ENCODE assay signal across 8 cellular contexts in the genomic region with DNA sequence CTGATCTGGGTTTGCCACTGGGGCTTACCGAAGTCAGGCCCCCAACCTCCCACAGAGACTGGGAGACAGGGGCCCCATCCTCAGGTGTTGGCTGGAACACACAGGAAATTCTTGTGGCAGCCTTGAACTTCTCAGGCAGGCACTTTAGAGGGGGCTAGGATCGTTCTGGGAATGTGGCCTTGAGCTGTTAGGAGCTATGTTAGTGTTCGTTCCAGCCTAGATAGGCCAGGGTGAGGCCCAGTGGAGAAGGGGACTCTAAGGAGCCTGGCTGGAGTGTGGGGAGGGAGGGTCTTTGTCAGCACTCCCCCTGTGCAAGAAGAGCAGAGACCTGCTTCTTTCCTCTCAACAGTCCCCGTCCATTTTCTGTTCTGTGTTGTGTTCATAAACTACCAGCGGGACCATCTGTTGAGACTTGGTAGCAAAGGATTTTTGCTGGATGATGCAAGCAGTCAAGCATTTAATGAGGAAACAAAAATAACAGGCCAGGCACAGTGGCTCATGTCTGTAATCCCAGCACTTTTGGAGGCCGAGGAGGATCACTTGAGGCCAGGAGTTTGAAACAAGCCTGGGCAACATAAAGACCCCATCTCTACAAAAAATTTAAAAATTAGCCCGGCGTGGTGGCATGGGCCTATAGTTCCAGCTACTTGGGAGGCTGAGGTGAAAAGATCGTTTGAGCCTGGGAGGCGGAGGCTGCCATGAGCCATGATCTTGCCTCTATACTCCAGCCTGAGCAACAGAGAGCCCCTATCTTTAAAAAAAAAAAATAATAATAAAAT. TPM values are rescaled to one million over a fixed set of nuclear protein-coding genes. Genes with fewer than 3 reads are reported as not detected.
DNase-seq lines count a peak whose midpoint lies in the region; ATAC-seq, FAIRE-seq and TF ChIP-seq lines count a peak whose summit lies in the region.

No MANE protein-coding gene starts in this region.

- POLR2A ChIA-PET in GM12878 (lab: Charles Lee) = interaction anchor here (1.0 to 1.3 kb wide), 2 partner anchors 87 to 174 kb away, joined by 4 to 5 read pairs; partner anchors contain the start of gene TRMT2A

- no peak overlapping the region for H2AFZ ChIP-seq in GM12878 (ENCODE audit: control insufficient read depth, low read depth, low read length)

- ATAC-seq in GM12878 = peak; percentile 5; the same call in 2 of the 3 replicates
- ATAC-seq in stimulated activated memory B cell treated with anti-CD40 and anti-IgM and Interleukin-4, amounts not matched to agents 10 μg/mL and 1 μg/mL and 100 μg/mL, for 72 hours = no peak
- ATAC-seq in HG02884 (IDR thresholded peaks at IDR 0.05; ENCODE audit: unreplicated experiment) = no peak
- no peak for ATAC-seq in HG02970 (IDR thresholded peaks at IDR 0.05; ENCODE audit: low FRiP score, unreplicated experiment)
- no peak for ATAC-seq in HG03439 (IDR thresholded peaks at IDR 0.05; ENCODE audit: unreplicated experiment)

- intact Hi-C loops in GM12878 (cut with micrococcal nuclease; ENCODE audit: unreplicated experiment) = loop anchor here (5.0 kb wide), 1 partner anchor 86 kb away; no protein-coding TSS in a partner anchor

- peak overlapping the region; percentile 91 for H3K27ac ChIP-seq in GM12878 (ENCODE audit: control insufficient read depth, insufficient read depth)

- in situ Hi-C loops in GM12878 (cut with MboI) = no loop called here

- H3K4me2 ChIP-seq in GM12878 (ENCODE audit: control insufficient read depth, insufficient read depth) = peak overlapping the region; percentile 97

- CTCF ChIA-PET in GM12878 (lab: Yijun Ruan, JAX) = interaction anchor here (0.5 to 2.0 kb wide), 6 partner anchors 13 to 212 kb away, joined by 3 to 6 read pairs (median 3); no protein-coding TSS in a partner anchor

- RAD21 ChIA-PET in GM12878 (lab: Charles Lee; ENCODE audit: unreplicated experiment) = interaction anchor here (1.2 to 2.2 kb wide), 4 partner anchors 26 to 213 kb away, joined by 3 to 7 read pairs (median 4); no protein-coding TSS in a partner anchor

- H3K9me3 Mint-ChIP-seq in stimulated activated memory B cell treated with anti-CD40 and anti-IgM and Interleukin-4, amounts not matched to agents 10 μg/mL and 1 μg/mL and 100 μg/mL, for 72 hours = no peaks in the 10 kb centered on the region

- DNase-seq in GM03348 (ENCODE audit: low spot score) (peak; percentile 82), NCI-H1694 treated with DMSO at 0.1 percent for 48 hours (lab: John Stamatoyannopoulos, UW) (peak; percentile 74), GM12878 (ENCODE audit: low read depth, low spot score) (no peak), iris pigment epithelial cell (ENCODE audit: low read depth) (peak; percentile 94)

- no peaks in the 10 kb centered on the region for H4K20me1 ChIP-seq in GM12878 (ENCODE audit: control insufficient read depth, insufficient read depth)

- no peak for TF ChIP-seq CTCF in GM12878 (IDR thresholded peaks at IDR 0.05 in 2 of 3, conservative IDR thresholded peaks at IDR 0.05 in 1 of 3; ENCODE audit: control insufficient read depth in 2 of 3, extremely low read depth in 1 of 3, insufficient read depth in 1 of 3, low read depth in 3 of 3, low read length in 3 of 3)

- H3K4me3 Mint-ChIP-seq in stimulated activated memory B cell treated with anti-CD40 and anti-IgM and Interleukin-4, amounts not matched to agents 10 μg/mL and 1 μg/mL and 100 μg/mL, for 72 hours = peak overlapping the region; percentile 89

- no peak for TF ChIP-seq RAD21 in GM12878 (IDR thresholded peaks at IDR 0.05; ENCODE audit: insufficient read depth, low read depth, low read length)

- FAIRE-seq in GM12878 (lab: Jason Lieb, UNC) = peak; percentile 44

- no peaks in the 10 kb centered on the region for H3K9me3 ChIP-seq in GM12878 (replicated peaks; ENCODE audit: control insufficient read depth, insufficient read depth, low read length)

- peaks cover 9% of the 10 kb centered on the region for H3K36me3 Mint-ChIP-seq in stimulated activated memory B cell treated with anti-CD40 and anti-IgM and Interleukin-4, amounts not matched to agents 10 μg/mL and 1 μg/mL and 100 μg/mL, for 72 hours

- TF ChIP-seq POLR2A in GM12878 (IDR thresholded peaks at IDR 0.05; ENCODE audit: low read depth, low read length) = no peak

- peak overlapping the region; percentile 98 for H3K27ac Mint-ChIP-seq in stimulated activated memory B cell treated with anti-CD40 and anti-IgM and Interleukin-4, amounts not matched to agents 10 μg/mL and 1 μg/mL and 100 μg/mL, for 72 hours

- BruUV-seq in GM12878 (replicated peaks; lab: Mats Ljungman, UMichigan) = TSS peak; percentile 67

- no peaks in the 10 kb centered on the region for H3K27me3 ChIP-seq in GM12878 (replicated peaks in 1 of 2; ENCODE audit: control insufficient read depth in 2 of 2, insufficient read depth in 2 of 2, low read length in 1 of 2)

- WGBS in GM12878 (ENCODE audit: insufficient coverage, insufficient replicate concordance, low lambda C conversion rate, missing lambda C conversion rate) = 41% methylated on average over 10 of the region's 10 CpGs

- H3K36me3 ChIP-seq in GM12878 (ENCODE audit: control insufficient read depth in 2 of 2, insufficient read depth in 2 of 2, low read length in 1 of 2) = no peaks in the 10 kb centered on the region; a peak in 1 of 4 replicates

- H3K4me1 Mint-ChIP-seq in stimulated activated memory B cell treated with anti-CD40 and anti-IgM and Interleukin-4, amounts not matched to agents 10 μg/mL and 1 μg/mL and 100 μg/mL, for 72 hours = peaks cover 52% of the 10 kb centered on the region

- H3K4me1 ChIP-seq in GM12878 (ENCODE audit: control insufficient read depth, insufficient read depth, low read length) = peaks cover 15% of the 10 kb centered on the region; the same call in 1 of the 2 replicates

- peaks cover 39% of the 10 kb centered on the region for H3K79me2 ChIP-seq in GM12878 (ENCODE audit: control insufficient read depth, insufficient read depth, low read length)

- peak overlapping the region; percentile 94 for H3K4me3 ChIP-seq in GM12878

- no peak for TF ChIP-seq EP300 in GM12878 (IDR thresholded peaks at IDR 0.05; ENCODE audit: borderline replicate concordance in 1 of 2, control insufficient read depth in 1 of 2, low read depth in 2 of 2, low read length in 2 of 2)

- peak overlapping the region; percentile 100 for H3K9ac ChIP-seq in GM12878 (ENCODE audit: control insufficient read depth, insufficient read depth, low read length)

- no peaks in the 10 kb centered on the region for H3K27me3 Mint-ChIP-seq in stimulated activated memory B cell treated with anti-CD40 and anti-IgM and Interleukin-4, amounts not matched to agents 10 μg/mL and 1 μg/mL and 100 μg/mL, for 72 hours

- SMC1A ChIA-PET in GM12878 (lab: Charles Lee; ENCODE audit: uncharacterized antibody, unreplicated experiment) = interaction anchor here (1.6 kb wide), 1 partner anchor 11 kb away, joined by 3 read pairs; no protein-coding TSS in a partner anchor

TF ChIP-seq in GM12878, 131 proteins besides CTCF, POLR2A, EP300 and RAD21 (continues in another document):
- TF ChIP-seq IRF5 (IDR thresholded peaks at IDR 0.05; ENCODE audit: borderline replicate concordance) = no peak

RNA-seq across cellular contexts. Expression of gene TXNRD2, which starts 1.5 kb away (rescaled TPM):
- 34.2 and 45.3 TPM in 2 replicates for total RNA-seq in GM12878 (2013; cell fraction: nucleolus; rRNA removed)
- total RNA-seq in GM12878 (2014; rRNA removed) = 13.9 and 16.5 TPM in 2 replicates
- total RNA-seq in GM12878 (2014; rRNA removed; fragmentation: Illumina TruSeq; extraction: Trizol) = 10.0 and 11.2 TPM in 2 replicates
- 17.7 and 19.4 TPM in 2 replicates for total RNA-seq in GM12878 (2021)
- 7.3 TPM for polyA plus RNA-seq in GM12878 (2011; ENCODE audit: low read depth)
- polyA plus RNA-seq in GM12878 (2011; rRNA removed) = 8.6 and 12.4 TPM in 2 replicates
- polyA plus RNA-seq in GM12878 (2011; cell fraction: cytosol; rRNA removed) = 15.1 and 16.9 TPM in 2 replicates
- polyA plus RNA-seq in GM12878 (2011; cell fraction: nucleus; rRNA removed) = 24.7 and 26.3 TPM in 2 replicates
- 15.5 and 17.1 TPM in 2 replicates for polyA plus RNA-seq in GM12878 (2012)
- 7.7 and 8.7 TPM in 2 replicates for polyA plus RNA-seq in GM12878 (2014; fragmentation: Illumina TruSeq; extraction: Trizol)
- 1 to 10 TPM; 1.6 to 1.9 TPM for polyA plus RNA-seq in GM12878 (2014; fragmentation: Nextera tagmentation; extraction: Ambion mirVana)
- 14.1 and 15.4 TPM in 2 replicates for polyA plus RNA-seq in GM12878 (2014; rRNA removed)
- polyA plus RNA-seq in GM12878 (2016; fragmentation: Nextera tagmentation; extraction: Ambion mirVana) = 10 to 100 TPM; 24.3 to 26.0 TPM
- 8.6 and 15.8 TPM in 2 replicates for polyA minus RNA-seq in GM12878 (2011; rRNA and poly(A)+ RNA removed)
- polyA minus RNA-seq in GM12878 (2011; cell fraction: cytosol; rRNA and poly(A)+ RNA removed) = 7.1 and 11.1 TPM in 2 replicates
- polyA minus RNA-seq in GM12878 (2011; cell fraction: nucleus; rRNA and poly(A)+ RNA removed) = 7.9 and 14.4 TPM in 2 replicates

RNA-seq across cellular contexts. Expression of gene COMT, which starts 1.5 kb away (rescaled TPM):
- total RNA-seq in GM12878 (2013; cell fraction: nucleolus; rRNA removed) = 66.9 and 75.9 TPM in 2 replicates
- total RNA-seq in GM12878 (2014; rRNA removed) = 107 and 112 TPM in 2 replicates
- total RNA-seq in GM12878 (2014; rRNA removed; fragmentation: Illumina TruSeq; extraction: Trizol) = 26.8 and 33.7 TPM in 2 replicates
- 99.7 and 114 TPM in 2 replicates for total RNA-seq in GM12878 (2021)
- polyA plus RNA-seq in GM12878 (2011; ENCODE audit: low read depth) = 26.9 TPM
- 12.4 and 30.7 TPM in 2 replicates for polyA plus RNA-seq in GM12878 (2011; rRNA removed)
- polyA plus RNA-seq in GM12878 (2011; cell fraction: cytosol; rRNA removed) = 67.0 and 75.8 TPM in 2 replicates
- polyA plus RNA-seq in GM12878 (2011; cell fraction: nucleus; rRNA removed) = 77.9 and 87.9 TPM in 2 replicates
- polyA plus RNA-seq in GM12878 (2012) = 76.9 and 81.1 TPM in 2 replicates
- polyA plus RNA-seq in GM12878 (2014; fragmentation: Illumina TruSeq; extraction: Trizol) = 4.8 and 26.1 TPM in 2 replicates
- polyA plus RNA-seq in GM12878 (2014; fragmentation: Nextera tagmentation; extraction: Ambion mirVana) = 10 to 100 TPM in 1 of 2 experiments, 1 to 10 TPM in 1; 4.5 to 16.1 TPM
- polyA plus RNA-seq in GM12878 (2014; rRNA removed) = 98.5 and 117 TPM in 2 replicates
- 100 to 1,000 TPM; 142 to 152 TPM for polyA plus RNA-seq in GM12878 (2016; fragmentation: Nextera tagmentation; extraction: Ambion mirVana)
- 18.1 and 31.4 TPM in 2 replicates for polyA minus RNA-seq in GM12878 (2011; rRNA and poly(A)+ RNA removed)
- 13.0 and 19.3 TPM in 2 replicates for polyA minus RNA-seq in GM12878 (2011; cell fraction: cytosol; rRNA and poly(A)+ RNA removed)
- 11.8 and 20.2 TPM in 2 replicates for polyA minus RNA-seq in GM12878 (2011; cell fraction: nucleus; rRNA and poly(A)+ RNA removed)
